8 cellular contexts compared by ENCODE assay signal in genomic region chr3:50319872-50320625, GRCh38. TPM values are rescaled to one million over a fixed set of nuclear protein-coding genes. Genes with fewer than 3 reads are reported as not detected.
DNase-seq lines count a peak whose midpoint lies in the region; ATAC-seq and TF ChIP-seq lines count a peak whose summit lies in the region.

No MANE protein-coding gene starts in this region.

- WGBS in iPS DF 6.9 (ENCODE audit: insufficient coverage, insufficient read length): no CpG with 5 or more reads among the region's 30 CpGs
- 69 to 82% (median 78%) methylated on average over 26 to 30 of the region's 30 CpGs for WGBS in spleen, 5 donors

- ATAC-seq in HCT116: no peak
- ATAC-seq in GM21717 (IDR thresholded peaks at IDR 0.05; ENCODE audit: unreplicated experiment): no peak

- no peak overlapping the region for H2AFZ ChIP-seq in HCT116 (ENCODE audit: low read depth, low read length, poor library complexity, severe bottlenecking)

- no TSS peak for BruUV-seq in HCT116 (replicated peaks; lab: Mats Ljungman, UMichigan)

- CTCF ChIA-PET in HCT116 (lab: Charles Lee): no interaction called here

- H3K9me3 Mint-ChIP-seq in activated T-helper 1 cell treated with anti-CD3 and anti-CD28 coated beads, Interleukin-12 subunit alpha, Interleukin-12 subunit beta, Interleukin-2, Interleukin-4 antibody, amounts not matched to agents 30 ng/mL and 10 ng/mL and 1 ng/mL, durations not matched to agents 14 hours and 24 hours and 36 hours: no peaks in the 10 kb centered on the region

- TF ChIP-seq RAD21 in HCT116 (IDR thresholded peaks at IDR 0.05; ENCODE audit: low read depth): no peak

- no peak overlapping the region for H3K27ac Mint-ChIP-seq in activated T-helper 1 cell treated with anti-CD3 and anti-CD28 coated beads, Interleukin-12 subunit alpha, Interleukin-12 subunit beta, Interleukin-2, Interleukin-4 antibody, amounts not matched to agents 30 ng/mL and 10 ng/mL and 1 ng/mL, durations not matched to agents 14 hours and 24 hours and 36 hours

- TF ChIP-seq CTCF in HCT116 (IDR thresholded peaks at IDR 0.05 in 2 of 3, conservative IDR thresholded peaks at IDR 0.05 in 1 of 3; ENCODE audit: borderline replicate concordance in 1 of 3, insufficient read depth in 1 of 3, low read depth in 2 of 3, low read length in 2 of 3) (peak in 2 of 3 experiments; percentile 21 to 41; a peak in 3 of 6 replicates), spleen (IDR thresholded peaks at IDR 0.05 in 8 of 11, conservative IDR thresholded peaks at IDR 0.05 in 3 of 11) (no peak)

- peaks cover 20% of the 10 kb centered on the region for H3K36me3 Mint-ChIP-seq in activated T-helper 1 cell treated with anti-CD3 and anti-CD28 coated beads, Interleukin-12 subunit alpha, Interleukin-12 subunit beta, Interleukin-2, Interleukin-4 antibody, amounts not matched to agents 30 ng/mL and 10 ng/mL and 1 ng/mL, durations not matched to agents 14 hours and 24 hours and 36 hours (ENCODE audit: low read depth)

- TF ChIP-seq POLR2A in HCT116 (IDR thresholded peaks at IDR 0.05; ENCODE audit: borderline replicate concordance, extremely low read depth, insufficient read depth, insufficient read length) (no peak), spleen (IDR thresholded peaks at IDR 0.05) (no peak)

- peaks cover 34% of the 10 kb centered on the region for H3K4me1 Mint-ChIP-seq in activated T-helper 1 cell treated with anti-CD3 and anti-CD28 coated beads, Interleukin-12 subunit alpha, Interleukin-12 subunit beta, Interleukin-2, Interleukin-4 antibody, amounts not matched to agents 30 ng/mL and 10 ng/mL and 1 ng/mL, durations not matched to agents 14 hours and 24 hours and 36 hours (ENCODE audit: low read depth)

- no peaks in the 10 kb centered on the region for H3K27me3 ChIP-seq in HCT116 (ENCODE audit: insufficient read depth, low read length)
- no peaks in the 10 kb centered on the region for H3K27me3 ChIP-seq in iPS DF 6.9 (ENCODE audit: control insufficient read depth, insufficient read depth, low read length)
- H3K27me3 ChIP-seq in spleen (replicated peaks in 1 of 7): no peaks in the 10 kb centered on the region

- peak overlapping the region; percentile 93 for H3K27ac ChIP-seq in HCT116 (ENCODE audit: low read depth, low read length)
- no peak overlapping the region for H3K27ac ChIP-seq in iPS DF 6.9 (ENCODE audit: low read length)
- H3K27ac ChIP-seq in spleen: peak overlapping the region; percentile 86 to 96 (median 93)

- no peaks in the 10 kb centered on the region for H3K9me2 ChIP-seq in HCT116 (ENCODE audit: insufficient read depth)

- peaks cover 46% of the 10 kb centered on the region for H3K79me2 ChIP-seq in HCT116 (ENCODE audit: insufficient read depth, low read length)

- DNase-seq in HCT116 (ENCODE audit: low read depth, low spot score): no peak
- DNase-seq in activated T-helper 1 cell treated with anti-CD3 and anti-CD28 coated beads, Interleukin-12 subunit alpha, Interleukin-12 subunit beta, Interleukin-2, Interleukin-4 antibody, amounts not matched to agents 30 ng/mL and 10 ng/mL and 1 ng/mL, durations not matched to agents 14 hours and 24 hours and 36 hours (ENCODE audit: low spot score): no peak
- DNase-seq in iPS DF 6.9 (ENCODE audit: low read depth, low spot score): no peak
- DNase-seq in spleen: peak; percentile 85
- DNase-seq in occipital lobe (lab: John Stamatoyannopoulos, UW): no peak
- no peak for DNase-seq in superior temporal gyrus (ENCODE audit: extremely low spot score)
- no peak for DNase-seq in stimulated activated CD4-positive, alpha-beta T cell treated with anti-CD3 and anti-CD28 coated beads, Interleukin-1b, Interleukin-23, amount 100 ng/mL, for 48 hours

- H4K20me1 ChIP-seq in HCT116 (ENCODE audit: insufficient read depth): no peaks in the 10 kb centered on the region

- intact Hi-C loops in HCT116 (cut with micrococcal nuclease): no loop called here
- intact Hi-C loops in activated T-helper 1 cell treated with anti-CD3 and anti-CD28 coated beads, Interleukin-12 subunit alpha, Interleukin-12 subunit beta, Interleukin-2, Interleukin-4 antibody, amounts not matched to agents 30 ng/mL and 10 ng/mL and 1 ng/mL, durations not matched to agents 14 hours and 24 hours and 36 hours (cut with micrococcal nuclease): loop anchor here (1.0 kb wide), 1 partner anchor 8 kb away; the partner anchor contains the start of gene TUSC2
- intact Hi-C loops in spleen (cut with DNase I; ENCODE audit: low total_unique reads): loop anchor here (10.0 kb wide), 1 partner anchor 85 kb away; the partner anchor contains the start of gene GNAI2

- RAD21 ChIA-PET in HCT116 (lab: Charles Lee; ENCODE audit: low non-redundant PET in 1 of 2, low total read pairs in 2 of 2, uncharacterized antibody in 2 of 2, unreplicated experiment in 2 of 2): interaction anchor here in 1 of 2 experiments (1.7 kb wide), 1 partner anchor 21 kb away, joined by 5 read pairs; the partner anchor contains the start of genes HYAL3 and NAA80

- H3K4me3 Mint-ChIP-seq in activated T-helper 1 cell treated with anti-CD3 and anti-CD28 coated beads, Interleukin-12 subunit alpha, Interleukin-12 subunit beta, Interleukin-2, Interleukin-4 antibody, amounts not matched to agents 30 ng/mL and 10 ng/mL and 1 ng/mL, durations not matched to agents 14 hours and 24 hours and 36 hours: peak overlapping the region; percentile 93

- peak overlapping the region; percentile 92 for H3K4me2 ChIP-seq in HCT116 (ENCODE audit: low read length)

- peak overlapping the region; percentile 88 for H3K9ac ChIP-seq in HCT116 (ENCODE audit: low read length)

- H3K4me3 ChIP-seq in HCT116 (replicated peaks in 1 of 2; ENCODE audit: low read depth in 1 of 2, low read length in 2 of 2): peak overlapping the region; percentile 64 to 92
- H3K4me3 ChIP-seq in iPS DF 6.9 (ENCODE audit: low read length): peak overlapping the region; percentile 85; the same call in 1 of the 2 replicates
- H3K4me3 ChIP-seq in spleen: peak overlapping the region; percentile 72 to 97 (median 90)

- no peaks in the 10 kb centered on the region for H3K9me3 ChIP-seq in HCT116 (ENCODE audit: control insufficient read depth in 1 of 2, insufficient read depth in 1 of 2, low read depth in 1 of 2, low read length in 2 of 2)
- no peaks in the 10 kb centered on the region for H3K9me3 ChIP-seq in iPS DF 6.9 (ENCODE audit: control insufficient read depth, insufficient read depth, low read length)
- no peaks in the 10 kb centered on the region for H3K9me3 ChIP-seq in spleen

- H3K36me3 ChIP-seq in HCT116 (ENCODE audit: control insufficient read depth in 1 of 2, insufficient read depth in 2 of 2, low read length in 2 of 2) (peaks cover 4 to 19% of the 10 kb centered on the region in 2 experiments; a peak in 1 of 4 replicates), iPS DF 6.9 (ENCODE audit: control insufficient read depth, insufficient read depth, low read length) (peaks cover 27% of the 10 kb centered on the region), spleen (peaks cover 2 to 66% (median 25%) of the 10 kb centered on the region in 6 donors)

- peaks cover 64 to 90% of the 10 kb centered on the region in 2 experiments for H3K4me1 ChIP-seq in HCT116 (ENCODE audit: control insufficient read depth in 1 of 2, insufficient read depth in 2 of 2, low read length in 2 of 2)
- H3K4me1 ChIP-seq in iPS DF 6.9 (ENCODE audit: control insufficient read depth, insufficient read depth, low read length): peaks cover 8% of the 10 kb centered on the region
- peaks cover 32 to 93% (median 82%) of the 10 kb centered on the region in 6 donors for H3K4me1 ChIP-seq in spleen

- POLR2A ChIA-PET in HCT116 (lab: Charles Lee): interaction anchor here (1.9 kb wide), 1 partner anchor 28 kb away, joined by 4 read pairs; the partner anchor contains the start of gene IFRD2

- H3K27me3 Mint-ChIP-seq in activated T-helper 1 cell treated with anti-CD3 and anti-CD28 coated beads, Interleukin-12 subunit alpha, Interleukin-12 subunit beta, Interleukin-2, Interleukin-4 antibody, amounts not matched to agents 30 ng/mL and 10 ng/mL and 1 ng/mL, durations not matched to agents 14 hours and 24 hours and 36 hours (ENCODE audit: insufficient read depth): no peaks in the 10 kb centered on the region

RNA-seq across cellular contexts. Expression of gene HYAL2, which starts 2.5 kb away (rescaled TPM):
- total RNA-seq in HCT116 (2021; ENCODE audit: unreplicated experiment): 42.2 TPM
- 57.5 and 64.1 TPM in 2 replicates for polyA plus RNA-seq in HCT116 (2012)
- 15.5 and 16.1 TPM in 2 replicates for total RNA-seq in activated T-helper 1 cell treated with anti-CD3 and anti-CD28 coated beads, Interleukin-12 subunit alpha, Interleukin-12 subunit beta, Interleukin-2, Interleukin-4 antibody, amounts not matched to agents 30 ng/mL and 10 ng/mL and 1 ng/mL, durations not matched to agents 14 hours and 24 hours and 36 hours
- 100 to 1,000 TPM; 192 to 746 (median 523) TPM for total RNA-seq in spleen
- 100 to 1,000 TPM; 108 to 155 (median 123) TPM for polyA plus RNA-seq in spleen
- 30.9 TPM for total RNA-seq in occipital lobe

RNA-seq across cellular contexts. Expression of gene TUSC2, which starts 8.0 kb away (rescaled TPM):
- total RNA-seq in HCT116 (2021; ENCODE audit: unreplicated experiment) (34.0 TPM), spleen (10 to 100 TPM; 19.4 to 33.6 (median 24.4) TPM), occipital lobe (16.2 TPM)
- 28.2 and 34.0 TPM in 2 replicates for polyA plus RNA-seq in HCT116 (2012)
- 27.9 and 29.9 TPM in 2 replicates for total RNA-seq in activated T-helper 1 cell treated with anti-CD3 and anti-CD28 coated beads, Interleukin-12 subunit alpha, Interleukin-12 subunit beta, Interleukin-2, Interleukin-4 antibody, amounts not matched to agents 30 ng/mL and 10 ng/mL and 1 ng/mL, durations not matched to agents 14 hours and 24 hours and 36 hours
- polyA plus RNA-seq in spleen: 10 to 100 TPM; 20.6 to 36.5 (median 34.4) TPM

RNA-seq across cellular contexts. Expression of gene HYAL1, which starts 16.7 kb away (rescaled TPM):
- total RNA-seq in HCT116 (2021; ENCODE audit: unreplicated experiment): 6.1 TPM
- 11.9 and 12.5 TPM in 2 replicates for polyA plus RNA-seq in HCT116 (2012)
- total RNA-seq in activated T-helper 1 cell treated with anti-CD3 and anti-CD28 coated beads, Interleukin-12 subunit alpha, Interleukin-12 subunit beta, Interleukin-2, Interleukin-4 antibody, amounts not matched to agents 30 ng/mL and 10 ng/mL and 1 ng/mL, durations not matched to agents 14 hours and 24 hours and 36 hours: 0.12 and 0.36 TPM in 2 replicates
- 100 to 1,000 TPM in 5 of 7 donors, 10 to 100 TPM in 2; 46.8 to 172 (median 122) TPM for total RNA-seq in spleen
- 10 to 100 TPM; 18.2 to 49.4 (median 46.6) TPM for polyA plus RNA-seq in spleen
- total RNA-seq in occipital lobe: 0.16 TPM

RNA-seq across cellular contexts. Expression of gene RASSF1, which starts 20.6 kb away (rescaled TPM):
- total RNA-seq in HCT116 (2021; ENCODE audit: unreplicated experiment) (29.6 TPM), spleen (100 to 1,000 TPM in 1 of 7 donors, 10 to 100 TPM in 6; 48.3 to 113 (median 63.3) TPM), occipital lobe (7.8 TPM)
- polyA plus RNA-seq in HCT116 (2012): 32.1 and 38.6 TPM in 2 replicates
- 57.6 and 60.3 TPM in 2 replicates for total RNA-seq in activated T-helper 1 cell treated with anti-CD3 and anti-CD28 coated beads, Interleukin-12 subunit alpha, Interleukin-12 subunit beta, Interleukin-2, Interleukin-4 antibody, amounts not matched to agents 30 ng/mL and 10 ng/mL and 1 ng/mL, durations not matched to agents 14 hours and 24 hours and 36 hours
- polyA plus RNA-seq in spleen: 10 to 100 TPM; 59.3 to 83.7 (median 81.4) TPM

RNA-seq across cellular contexts. Expression of gene HYAL3, which starts 20.8 kb away (rescaled TPM):
- 10.3 TPM for total RNA-seq in HCT116 (2021; ENCODE audit: unreplicated experiment)
- polyA plus RNA-seq in HCT116 (2012): 4.6 and 6.5 TPM in 2 replicates
- total RNA-seq in activated T-helper 1 cell treated with anti-CD3 and anti-CD28 coated beads, Interleukin-12 subunit alpha, Interleukin-12 subunit beta, Interleukin-2, Interleukin-4 antibody, amounts not matched to agents 30 ng/mL and 10 ng/mL and 1 ng/mL, durations not matched to agents 14 hours and 24 hours and 36 hours: 7.9 and 8.0 TPM in 2 replicates
- total RNA-seq in spleen: 1 to 10 TPM in 6 of 7 donors, under 1 TPM in 1; 0.73 to 3.8 (median 2.7) TPM
- 1 to 10 TPM; 1.4 to 2.4 (median 2.1) TPM for polyA plus RNA-seq in spleen
- 6.6 TPM for total RNA-seq in occipital lobe

Comparison
In these comparisons a context has a peak if more than half of its experiments do, and no peak if none do; other contexts are left out.
1. CTCF ChIP-seq: peak in HCT116 (2 of 3); none in spleen (0 of 11).
2. Peak in every context shown above with its lines, with median percentiles within 50 percentile points of each other: H3K4me3 ChIP-seq.